Comparison of ENCODE assay signal across 17 cellular contexts in the genomic region with DNA sequence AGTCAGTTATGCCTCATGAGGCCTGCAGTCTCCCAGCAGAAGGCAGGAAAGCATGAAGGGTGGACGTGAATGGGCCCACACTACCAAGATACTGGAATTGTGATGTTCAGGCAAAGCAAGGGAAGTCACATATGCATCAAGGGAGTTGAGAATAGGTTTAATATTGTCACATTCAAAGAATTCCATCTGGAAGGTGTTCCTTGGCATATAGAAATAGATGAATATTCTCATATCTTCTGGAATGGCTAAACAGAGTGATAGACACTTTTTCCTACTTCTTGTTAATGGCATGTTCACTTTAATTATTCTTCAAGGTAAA.
A peak's percentile ranks its signal among the peaks of the same experiment; 100 is the strongest.
DNase-seq lines count a peak whose midpoint lies in the region; ATAC-seq and TF ChIP-seq lines count a peak whose summit lies in the region.
"Had no signal": no experiment of that assay in that cellular context is flagged by ENCODE, and none has a peak within 500 bp of the region (broad histone marks: within the 10 kb centered on the region; RNA-seq: fewer than 3 reads in every experiment).

No MANE protein-coding gene starts in this region.

- no peak overlapping the region for H2BK15ac ChIP-seq in H9 (ENCODE audit: low read depth, low read length)
- no peak overlapping the region for H2BK15ac ChIP-seq in mesenchymal stem cell (ENCODE audit: low read depth, poor library complexity, severe bottlenecking)

- H3K9me3 ChIP-seq in H9 (ENCODE audit: control insufficient read depth, low read depth, low read length) (no peaks in the 10 kb centered on the region), body of pancreas (no peaks in the 10 kb centered on the region), mesenchymal stem cell (ENCODE audit: control insufficient read depth, low read length) (no peaks in the 10 kb centered on the region)
- H3K9me3 ChIP-seq: BE2C had no signal

- no peak overlapping the region for H4K91ac ChIP-seq in H9 (ENCODE audit: insufficient read length, low read depth, low read length)
- H4K91ac ChIP-seq in mesenchymal stem cell (ENCODE audit: low read length), result peak overlapping the region; percentile 5

- no peak overlapping the region for H4K5ac ChIP-seq in H9 (ENCODE audit: insufficient read length, low read depth, low read length)

- H3K36me3 ChIP-seq in body of pancreas (replicated peaks in 1 of 2; ENCODE audit: insufficient read depth in 1 of 2, low read depth in 2 of 2) (no peaks in the 10 kb centered on the region), mesenchymal stem cell (ENCODE audit: control insufficient read depth in 1 of 2, insufficient read depth in 2 of 2, low read depth in 1 of 2, low read length in 2 of 2) (no peaks in the 10 kb centered on the region)
- H3K36me3 ChIP-seq: BE2C, cardiac muscle cell had no signal

- H3K4me1 Mint-ChIP-seq in H9, result peaks cover 35 to 44% of the 10 kb centered on the region in 2 experiments
- peaks cover 7% of the 10 kb centered on the region for H3K4me1 Mint-ChIP-seq in stimulated activated memory B cell treated with anti-CD40 and anti-IgM and Interleukin-4, amounts not matched to agents 10 μg/mL and 1 μg/mL and 100 μg/mL, for 72 hours
- H3K4me1 Mint-ChIP-seq in activated CD4-positive, alpha-beta memory T cell treated with anti-CD3 and anti-CD28 coated beads, Interleukin-2, amount 10 ng/mL, durations not matched to agents 7 days and 5 days, result peaks cover 9% of the 10 kb centered on the region

- no peak overlapping the region for H3K18ac ChIP-seq in H9 (ENCODE audit: insufficient read length, low read depth, low read length)
- peak overlapping the region in 1 of 2 experiments; percentile 1 for H3K18ac ChIP-seq in mesenchymal stem cell (ENCODE audit: low read depth in 1 of 2, low read length in 2 of 2)

- peaks cover 0 to 2% (median 0%) of the 10 kb centered on the region in 3 experiments; a peak in 3 of 7 replicates for H3K36me3 Mint-ChIP-seq in H9 (ENCODE audit: insufficient read depth in 1 of 3, low read depth in 3 of 3)
- H3K36me3 Mint-ChIP-seq in stimulated activated memory B cell treated with anti-CD40 and anti-IgM and Interleukin-4, amounts not matched to agents 10 μg/mL and 1 μg/mL and 100 μg/mL, for 72 hours, result peaks cover 30% of the 10 kb centered on the region
- H3K36me3 Mint-ChIP-seq in activated CD4-positive, alpha-beta memory T cell treated with anti-CD3 and anti-CD28 coated beads, Interleukin-2, amount 10 ng/mL, durations not matched to agents 7 days and 5 days (ENCODE audit: low read depth), result peaks cover 3% of the 10 kb centered on the region

- no peaks in the 10 kb centered on the region for H3K23me2 ChIP-seq in H9 (ENCODE audit: insufficient read length, low read depth, low read length, poor library complexity, severe bottlenecking)

- no peaks in the 10 kb centered on the region for H3K9me3 Mint-ChIP-seq in H9
- no peaks in the 10 kb centered on the region for H3K9me3 Mint-ChIP-seq in stimulated activated memory B cell treated with anti-CD40 and anti-IgM and Interleukin-4, amounts not matched to agents 10 μg/mL and 1 μg/mL and 100 μg/mL, for 72 hours
- no peaks in the 10 kb centered on the region for H3K9me3 Mint-ChIP-seq in activated CD4-positive, alpha-beta memory T cell treated with anti-CD3 and anti-CD28 coated beads, Interleukin-2, amount 10 ng/mL, durations not matched to agents 7 days and 5 days
- H3K9me3 Mint-ChIP-seq: activated naive CD4-positive, alpha-beta T cell treated with anti-CD3 and anti-CD28 coated beads, Interleukin-2, amount 50 U/mL, for 24 hours; stimulated activated naive CD8-positive, alpha-beta T cell treated with anti-CD3 and anti-CD28 coated beads, Interleukin-15, Interleukin-2, amounts not matched to agents 100 ng/mL and 50 ng/mL, for 24 hours had no signal

- H2AK5ac ChIP-seq in H9 (ENCODE audit: insufficient read length, low read length) (no peak overlapping the region), mesenchymal stem cell (ENCODE audit: low read length, severe bottlenecking) (peak overlapping the region; percentile 13)

- TF ChIP-seq CTCF in H9 (conservative IDR thresholded peaks at IDR 0.05), result no peak
- no peak for TF ChIP-seq CTCF in body of pancreas (IDR thresholded peaks at IDR 0.05)

- no peaks in the 10 kb centered on the region for H3K79me2 ChIP-seq in H9 (ENCODE audit: insufficient read depth, low read length)

- H3K4me3 Mint-ChIP-seq in H9, result no peak overlapping the region
- no peak overlapping the region for H3K4me3 Mint-ChIP-seq in stimulated activated memory B cell treated with anti-CD40 and anti-IgM and Interleukin-4, amounts not matched to agents 10 μg/mL and 1 μg/mL and 100 μg/mL, for 72 hours
- H3K4me3 Mint-ChIP-seq in activated CD4-positive, alpha-beta memory T cell treated with anti-CD3 and anti-CD28 coated beads, Interleukin-2, amount 10 ng/mL, durations not matched to agents 7 days and 5 days, result no peak overlapping the region
- H3K4me3 Mint-ChIP-seq: activated naive CD4-positive, alpha-beta T cell treated with anti-CD3 and anti-CD28 coated beads, Interleukin-2, amount 50 U/mL, for 24 hours; stimulated activated naive CD8-positive, alpha-beta T cell treated with anti-CD3 and anti-CD28 coated beads, Interleukin-15, Interleukin-2, amounts not matched to agents 100 ng/mL and 50 ng/mL, for 24 hours had no signal

- H3K14ac ChIP-seq in H9 (ENCODE audit: insufficient read depth, low read length) (no peak overlapping the region), mesenchymal stem cell (ENCODE audit: low read length in 2 of 2) (no peak overlapping the region)

- H3K9ac ChIP-seq in H9 (ENCODE audit: extremely low read depth, insufficient read length, low read length) (no peak overlapping the region), mesenchymal stem cell (ENCODE audit: low read length) (no peak overlapping the region)

- intact Hi-C loops in body of pancreas (cut with DNase I), result no loop called here

- H3K79me1 ChIP-seq in H9 (ENCODE audit: insufficient read depth, low read depth, low read length, poor library complexity, severe bottlenecking) (no peaks in the 10 kb centered on the region), mesenchymal stem cell (replicated peaks; ENCODE audit: low read length, poor library complexity, severe bottlenecking) (no peaks in the 10 kb centered on the region)

- peak overlapping the region; percentile 30 for H3K27ac ChIP-seq in H9 (ENCODE audit: insufficient read length, low read depth, low read length)
- H3K27ac ChIP-seq in body of pancreas, result peak overlapping the region; percentile 51 to 84 (median 76)
- H3K27ac ChIP-seq in mesenchymal stem cell (ENCODE audit: low read length, poor library complexity, severe bottlenecking), result no peak overlapping the region
- H3K27ac ChIP-seq: cardiac muscle cell had no signal

- no peak overlapping the region for H2BK120ac ChIP-seq in H9 (ENCODE audit: low read depth, low read length, poor library complexity, severe bottlenecking)
- H2BK120ac ChIP-seq in mesenchymal stem cell (ENCODE audit: low read depth, low read length), result no peak overlapping the region

- H3K4me2 ChIP-seq in H9 (ENCODE audit: insufficient read depth, insufficient read length, low read length), result no peak overlapping the region
- no peak overlapping the region for H3K4me2 ChIP-seq in mesenchymal stem cell (ENCODE audit: low read length, poor library complexity, severe bottlenecking)

- H2BK12ac ChIP-seq in H9 (ENCODE audit: insufficient read length, low read depth, low read length) (no peak overlapping the region), mesenchymal stem cell (ENCODE audit: low read length in 2 of 2) (peak overlapping the region in 1 of 2 experiments; percentile 79)

- H2BK20ac ChIP-seq in H9 (ENCODE audit: low read depth, low read length, poor library complexity, severe bottlenecking), result no peak overlapping the region

- H3K4me1 ChIP-seq in H9 (ENCODE audit: insufficient read depth, low read length) (peaks cover 12% of the 10 kb centered on the region; the same call in 1 of the 2 replicates), body of pancreas (peaks cover 33% of the 10 kb centered on the region), mesenchymal stem cell (ENCODE audit: control insufficient read depth, insufficient read depth, low read depth, low read length) (no peaks in the 10 kb centered on the region)

- WGBS in H9 (ENCODE audit: extremely low coverage, insufficient read length, low lambda C conversion rate), result no CpG with 5 or more reads among the region's 1 CpG
- 79 to 95% methylated on average over 1 of the region's 1 CpG for WGBS in body of pancreas, 2 donors
- WGBS in mesenchymal stem cell, result 79% methylated on average over 1 of the region's 1 CpG

- no peak overlapping the region for H3T11ph ChIP-seq in H9 (ENCODE audit: low read length)

- no peak overlapping the region for H3K56ac ChIP-seq in H9 (ENCODE audit: insufficient read length, low read depth, low read length)

- H2AFZ ChIP-seq in H9 (ENCODE audit: low read length) (no peak overlapping the region), mesenchymal stem cell (ENCODE audit: low read depth, low read length) (peak overlapping the region; percentile 66)

- H3K27me3 Mint-ChIP-seq in H9 (ENCODE audit: low read depth), result no peaks in the 10 kb centered on the region
- no peaks in the 10 kb centered on the region for H3K27me3 Mint-ChIP-seq in stimulated activated memory B cell treated with anti-CD40 and anti-IgM and Interleukin-4, amounts not matched to agents 10 μg/mL and 1 μg/mL and 100 μg/mL, for 72 hours
- H3K27me3 Mint-ChIP-seq in activated CD4-positive, alpha-beta memory T cell treated with anti-CD3 and anti-CD28 coated beads, Interleukin-2, amount 10 ng/mL, durations not matched to agents 7 days and 5 days, result no peaks in the 10 kb centered on the region
- H3K27me3 Mint-ChIP-seq: activated naive CD4-positive, alpha-beta T cell treated with anti-CD3 and anti-CD28 coated beads, Interleukin-2, amount 50 U/mL, for 24 hours; stimulated activated naive CD8-positive, alpha-beta T cell treated with anti-CD3 and anti-CD28 coated beads, Interleukin-15, Interleukin-2, amounts not matched to agents 100 ng/mL and 50 ng/mL, for 24 hours had no signal

- POLR2A ChIA-PET in activated CD4-positive, alpha-beta memory T cell treated with anti-CD3 and anti-CD28 coated beads, Interleukin-2, amount 10 ng/mL, durations not matched to agents 7 days and 5 days (lab: Charles Lee), result no interaction called here

- H3K4ac ChIP-seq in H9 (ENCODE audit: low read depth, low read length), result no peak overlapping the region
- H3K4ac ChIP-seq in mesenchymal stem cell (ENCODE audit: low read depth in 1 of 2, low read length in 2 of 2), result no peak overlapping the region

- no peaks in the 10 kb centered on the region for H3K27me3 ChIP-seq in H9 (ENCODE audit: insufficient read depth, low read length)
- no peaks in the 10 kb centered on the region for H3K27me3 ChIP-seq in body of pancreas
- H3K27me3 ChIP-seq in mesenchymal stem cell (ENCODE audit: control insufficient read depth in 1 of 2, insufficient read depth in 1 of 2, low read length in 2 of 2), result no peaks in the 10 kb centered on the region
- H3K27me3 ChIP-seq: BE2C, cardiac muscle cell had no signal

- H3K23ac ChIP-seq in H9 (ENCODE audit: insufficient read length, low read depth, low read length) (no peak overlapping the region), mesenchymal stem cell (ENCODE audit: low read length in 2 of 2) (no peak overlapping the region)

- no peak for ATAC-seq in body of pancreas
- no peak for ATAC-seq in stimulated activated memory B cell treated with anti-CD40 and anti-IgM and Interleukin-4, amounts not matched to agents 10 μg/mL and 1 μg/mL and 100 μg/mL, for 72 hours
- no peak for ATAC-seq in GM21423 (IDR thresholded peaks at IDR 0.05; ENCODE audit: unreplicated experiment)

- H3K4me3 ChIP-seq in body of pancreas, result no peak overlapping the region
- H3K4me3 ChIP-seq in mesenchymal stem cell (ENCODE audit: insufficient read depth in 1 of 2, low read depth in 1 of 2, low read length in 2 of 2), result no peak overlapping the region
- H3K4me3 ChIP-seq: cardiac muscle cell had no signal

- H2BK5ac ChIP-seq in H9 (ENCODE audit: insufficient read length, low read length) (no peak overlapping the region), mesenchymal stem cell (ENCODE audit: low read depth, low read length, poor library complexity, severe bottlenecking) (no peak overlapping the region)

- TF ChIP-seq POLR2A in body of pancreas (IDR thresholded peaks at IDR 0.05), result no peak

- CTCF ChIA-PET in activated CD4-positive, alpha-beta memory T cell treated with anti-CD3 and anti-CD28 coated beads, Interleukin-2, amount 10 ng/mL, durations not matched to agents 7 days and 5 days (lab: Charles Lee), result no interaction called here

- H3K27ac Mint-ChIP-seq in H9, result peak overlapping the region; percentile 84 to 90 (median 87); a peak in 6 of 7 replicates
- H3K27ac Mint-ChIP-seq in stimulated activated memory B cell treated with anti-CD40 and anti-IgM and Interleukin-4, amounts not matched to agents 10 μg/mL and 1 μg/mL and 100 μg/mL, for 72 hours, result peak overlapping the region; percentile 25
- H3K27ac Mint-ChIP-seq in activated CD4-positive, alpha-beta memory T cell treated with anti-CD3 and anti-CD28 coated beads, Interleukin-2, amount 10 ng/mL, durations not matched to agents 7 days and 5 days, result no peak overlapping the region
- H3K27ac Mint-ChIP-seq: activated naive CD4-positive, alpha-beta T cell treated with anti-CD3 and anti-CD28 coated beads, Interleukin-2, amount 50 U/mL, for 24 hours had no signal

- no peak overlapping the region for H4K8ac ChIP-seq in H9 (replicated peaks; ENCODE audit: insufficient read length, low read depth, low read length)
- H4K8ac ChIP-seq in mesenchymal stem cell (ENCODE audit: low read length), result no peak overlapping the region

- H4K20me1 ChIP-seq in H9 (ENCODE audit: control insufficient read depth, insufficient read depth, insufficient read length), result no peaks in the 10 kb centered on the region

- DNase-seq in H9 (no peak), body of pancreas (no peak), mesenchymal stem cell (no peak), NCI-H748 treated with DMSO at 0.1 percent for 48 hours (lab: John Stamatoyannopoulos, UW) (no peak), activated gamma-delta T cell (lab: John Stamatoyannopoulos, UW) (no peak)
- no peak for DNase-seq in activated CD4-positive, alpha-beta memory T cell treated with anti-CD3 and anti-CD28 coated beads, Interleukin-2, amount 10 ng/mL, durations not matched to agents 7 days and 5 days
- DNase-seq: activated CD8-positive, alpha-beta memory T cell treated with anti-CD3 and anti-CD28 coated beads, Interleukin-2, amount 50 U/mL, for 48 hours; BE2C; DND-41; islet precursor cell; NCI-H146; NCI-H524 treated with DMSO at 0.1 percent for 48 hours had no signal
